In the genomic region with DNA sequence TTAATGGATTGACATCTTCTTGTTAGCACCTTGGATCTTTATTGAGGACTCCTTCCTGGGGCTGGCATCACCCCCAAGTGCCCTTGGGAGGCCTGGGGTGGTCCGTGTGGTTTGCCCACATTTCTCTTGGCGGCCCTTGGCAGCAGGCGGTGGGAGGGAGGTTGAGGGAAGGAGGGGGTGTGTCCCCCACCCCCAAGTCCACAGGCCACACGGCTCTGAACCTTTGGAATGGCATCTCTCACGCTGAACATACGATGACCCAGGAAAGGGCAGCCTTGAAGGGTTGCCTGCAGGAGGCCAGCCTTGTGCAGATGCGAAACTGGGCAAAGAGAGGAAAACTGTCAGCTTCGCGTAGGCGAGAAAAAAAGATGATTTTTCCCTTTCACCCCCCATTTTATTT, we compare ENCODE assay signal across 27 cellular contexts.
"Had no signal": no experiment of that assay in that cellular context is flagged by ENCODE, and none has a peak within 500 bp of the region (broad histone marks: within the 10 kb centered on the region; RNA-seq: fewer than 3 reads in every experiment).

No MANE protein-coding gene starts in this region.

- H3K4me3 Mint-ChIP-seq: naive thymus-derived CD4-positive, alpha-beta T cell; natural killer cell; nephron progenitor cell; neural crest cell; stimulated activated effector memory CD8-positive, alpha-beta T cell treated with anti-CD3 and anti-CD28 coated beads, Interleukin-12 subunit alpha, Interleukin-12 subunit beta, amount 100 ng/mL, for 72 hours; stimulated activated naive B cell treated with anti-CD40 and anti-IgM and Interleukin-4, amounts not matched to agents 10 μg/mL and 1 μg/mL and 100 μg/mL, for 72 hours; stimulated activated naive CD8-positive, alpha-beta T cell treated with anti-CD3 and anti-CD28 coated beads, Interleukin-15, Interleukin-2, amounts not matched to agents 100 ng/mL and 50 ng/mL, for 24 hours had no signal

- H3K9me3 Mint-ChIP-seq: natural killer cell; nephron progenitor cell; neural crest cell; stimulated activated effector memory CD8-positive, alpha-beta T cell treated with anti-CD3 and anti-CD28 coated beads, Interleukin-12 subunit alpha, Interleukin-12 subunit beta, amount 100 ng/mL, for 72 hours; stimulated activated naive B cell treated with anti-CD40 and anti-IgM and Interleukin-4, amounts not matched to agents 10 μg/mL and 1 μg/mL and 100 μg/mL, for 72 hours; stimulated activated naive CD8-positive, alpha-beta T cell treated with anti-CD3 and anti-CD28 coated beads, Interleukin-15, Interleukin-2, amounts not matched to agents 100 ng/mL and 50 ng/mL, for 24 hours had no signal

- ATAC-seq: naive thymus-derived CD4-positive, alpha-beta T cell; natural killer cell; right cardiac atrium; right lobe of liver; stimulated activated effector memory CD8-positive, alpha-beta T cell treated with anti-CD3 and anti-CD28 coated beads, Interleukin-12 subunit alpha, Interleukin-12 subunit beta, amount 100 ng/mL, for 72 hours; stimulated activated naive B cell treated with anti-CD40 and anti-IgM and Interleukin-4, amounts not matched to agents 10 μg/mL and 1 μg/mL and 100 μg/mL, for 72 hours had no signal

- H3K27ac ChIP-seq: ovary, parathyroid adenoma, prostate gland, right lobe of liver, sigmoid colon, stomach, thoracic aorta, thyroid gland, tibial nerve, upper lobe of left lung, vagina had no signal

- H3K27ac Mint-ChIP-seq: naive thymus-derived CD4-positive, alpha-beta T cell; natural killer cell; nephron progenitor cell; stimulated activated effector memory CD8-positive, alpha-beta T cell treated with anti-CD3 and anti-CD28 coated beads, Interleukin-12 subunit alpha, Interleukin-12 subunit beta, amount 100 ng/mL, for 72 hours; stimulated activated naive B cell treated with anti-CD40 and anti-IgM and Interleukin-4, amounts not matched to agents 10 μg/mL and 1 μg/mL and 100 μg/mL, for 72 hours; stimulated activated naive CD8-positive, alpha-beta T cell treated with anti-CD3 and anti-CD28 coated beads, Interleukin-15, Interleukin-2, amounts not matched to agents 100 ng/mL and 50 ng/mL, for 24 hours had no signal

- DNase-seq: naive thymus-derived CD4-positive, alpha-beta T cell; natural killer cell; nephron progenitor cell; occipital lobe; ovary; right cardiac atrium; right lobe of liver; sigmoid colon; small intestine; stimulated activated CD4-positive, alpha-beta T cell treated with anti-CD3 and anti-CD28 coated beads, Interleukin-15, amount 100 ng/mL, for 24 hours; stimulated activated CD4-positive, alpha-beta T cell treated with anti-CD3 and anti-CD28 coated beads, Interleukin-2, amount 100 ng/mL, for 24 hours; stimulated activated CD4-positive, alpha-beta T cell treated with anti-CD3 and anti-CD28 coated beads, Interleukin-2, amount 100 ng/mL, for 48 hours; stimulated activated CD4-positive, alpha-beta T cell treated with anti-CD3 and anti-CD28 coated beads, Interleukin-4, amount 100 ng/mL, for 24 hours; stimulated activated naive B cell treated with anti-CD40 and anti-IgM and Interleukin-4, amounts not matched to agents 10 μg/mL and 1 μg/mL and 100 μg/mL, for 72 hours; stimulated activated naive CD4-positive, alpha-beta T cell treated with Interleukin-2 at 50 U/mL for 16 hours; stomach; thyroid gland; trophoblast cell; upper lobe of left lung had no signal

- H3K36me3 Mint-ChIP-seq: naive thymus-derived CD4-positive, alpha-beta T cell; natural killer cell; stimulated activated effector memory CD8-positive, alpha-beta T cell treated with anti-CD3 and anti-CD28 coated beads, Interleukin-12 subunit alpha, Interleukin-12 subunit beta, amount 100 ng/mL, for 72 hours; stimulated activated naive B cell treated with anti-CD40 and anti-IgM and Interleukin-4, amounts not matched to agents 10 μg/mL and 1 μg/mL and 100 μg/mL, for 72 hours had no signal

- H3K4me1 Mint-ChIP-seq: naive thymus-derived CD4-positive, alpha-beta T cell; natural killer cell; stimulated activated effector memory CD8-positive, alpha-beta T cell treated with anti-CD3 and anti-CD28 coated beads, Interleukin-12 subunit alpha, Interleukin-12 subunit beta, amount 100 ng/mL, for 72 hours; stimulated activated naive B cell treated with anti-CD40 and anti-IgM and Interleukin-4, amounts not matched to agents 10 μg/mL and 1 μg/mL and 100 μg/mL, for 72 hours had no signal
